Comparison of ENCODE assay signal across 12 cellular contexts in genomic region chr2:64262068-64262467, GRCh38.
DNase-seq lines count a peak whose midpoint lies in the region; ATAC-seq and TF ChIP-seq lines count a peak whose summit lies in the region.
"Had no signal": no experiment of that assay in that cellular context is flagged by ENCODE, and none has a peak within 500 bp of the region (broad histone marks: within the 10 kb centered on the region; RNA-seq: fewer than 3 reads in every experiment).

No MANE protein-coding gene starts in this region.

- intact Hi-C loops in right lobe of liver (cut with DNase I), result no loop called here

- TF ChIP-seq POLR2A in right lobe of liver (IDR thresholded peaks at IDR 0.05), result peak; percentile 45

- H3K9ac ChIP-seq in HUES48 (ENCODE audit: low read depth, low read length), result no peak overlapping the region

- H3K27ac ChIP-seq in HUES48 (ENCODE audit: low read depth, low read length) (peak overlapping the region; percentile 2), right lobe of liver (peak overlapping the region; percentile 41 to 78 (median 48)), temporal lobe (ENCODE audit: low read depth, low read length) (peak overlapping the region; percentile 30)
- H3K27ac ChIP-seq: VCaP had no signal

- H3K9me3 ChIP-seq in HUES48 (ENCODE audit: control insufficient read depth, insufficient read depth, low read length) (no peaks in the 10 kb centered on the region), right lobe of liver (no peaks in the 10 kb centered on the region)

- no peaks in the 10 kb centered on the region for H3K27me3 ChIP-seq in HUES48 (ENCODE audit: control insufficient read depth, insufficient read depth, low read length)
- no peaks in the 10 kb centered on the region for H3K27me3 ChIP-seq in right lobe of liver

- H3K4me1 ChIP-seq in HUES48 (ENCODE audit: control insufficient read depth, insufficient read depth, low read length) (peaks cover 73% of the 10 kb centered on the region), right lobe of liver (peaks cover 0 to 13% (median 0%) of the 10 kb centered on the region in 4 donors)

- TF ChIP-seq CTCF in cardiac fibroblast (IDR thresholded peaks at IDR 0.05; ENCODE audit: low read depth, low read length), result no peak
- TF ChIP-seq CTCF in right lobe of liver (IDR thresholded peaks at IDR 0.05), result no peak

- DNase-seq in cardiac fibroblast (ENCODE audit: low read depth in 2 of 2), result peak; percentile 55 to 75
- peak in 2 of 3 donors; percentile 67 to 68 for DNase-seq in right lobe of liver
- no peak for DNase-seq in activated CD4-positive, alpha-beta T cell treated with anti-CD3 and anti-CD28 coated beads, Interleukin-2, amount 50 U/mL, for 48 hours
- DNase-seq in DMS79 (lab: John Stamatoyannopoulos, UW), result no peak
- no peak for DNase-seq in amniotic stem cell (lab: John Stamatoyannopoulos, UW)
- DNase-seq: activated T-cell treated with anti-CD3 and anti-CD28 coated beads, Interleukin-2, amount 50 U/mL, for 48 hours; NCI-H510A had no signal

- WGBS in right lobe of liver (ENCODE audit: insufficient coverage, low coverage, low lambda C conversion rate, missing lambda C conversion rate), result 36% methylated on average over 3 of the region's 3 CpGs

- H3K36me3 ChIP-seq in HUES48 (ENCODE audit: control insufficient read depth, insufficient read depth, low read length) (peaks cover 87% of the 10 kb centered on the region), right lobe of liver (no peaks in the 10 kb centered on the region)

- H3K4me3 ChIP-seq in HUES48 (ENCODE audit: low read depth, low read length), result no peak overlapping the region
- no peak overlapping the region for H3K4me3 ChIP-seq in cardiac fibroblast (replicated peaks in 1 of 2; ENCODE audit: low read depth in 2 of 2, low read length in 2 of 2)
- H3K4me3 ChIP-seq in right lobe of liver, result no peak overlapping the region
- H3K4me3 ChIP-seq: lung, skin epidermis had no signal

- peak; percentile 79 to 90 (median 83) for ATAC-seq in right lobe of liver

Comparison
In these comparisons a context has a peak if more than half of its experiments do, and no peak if none do; other contexts are left out.
1. DNase-seq: peak in cardiac fibroblast (2 of 2) and right lobe of liver (2 of 3); none in activated CD4-positive, alpha-beta T cell treated with anti-CD3 and anti-CD28 coated beads, Interleukin-2, amount 50 U/mL, for 48 hours (0 of 2), DMS79 (single experiment) and amniotic stem cell (single experiment).
2. Peak in every context shown above with its lines, with median percentiles within 50 percentile points of each other: H3K27ac ChIP-seq.